31 cellular contexts compared by ENCODE assay signal in the genomic region with DNA sequence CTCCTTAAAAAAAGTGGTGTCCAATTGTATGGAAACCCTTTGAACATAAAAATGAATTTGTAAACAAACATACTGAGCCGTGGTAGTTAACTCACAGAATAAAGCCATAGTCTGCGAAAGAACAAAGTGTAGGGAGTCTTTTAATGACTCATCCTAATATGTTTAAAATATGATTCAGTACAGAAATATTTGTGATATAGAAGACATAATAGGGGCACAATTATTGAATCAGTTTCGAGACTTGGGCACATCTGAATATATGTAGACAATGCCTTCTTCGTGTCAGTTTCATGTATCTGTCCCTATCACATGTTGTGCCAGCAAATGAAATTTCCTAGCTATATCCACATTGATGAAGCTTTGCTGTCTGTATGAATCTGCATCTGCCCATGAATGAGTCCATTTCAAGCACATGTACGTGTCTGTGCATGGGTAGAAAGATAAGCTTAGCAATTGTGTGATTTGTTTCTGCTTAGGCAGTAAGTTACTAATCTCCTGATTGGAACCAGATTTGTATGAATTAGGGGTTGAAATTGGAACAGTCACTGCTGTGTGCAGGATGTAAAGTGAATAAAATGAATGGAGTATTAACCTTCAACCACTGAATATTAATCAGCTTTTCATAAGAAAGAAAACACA.
DNase-seq lines count a peak whose midpoint lies in the region; ATAC-seq, FAIRE-seq and TF ChIP-seq lines count a peak whose summit lies in the region.
"Had no signal": no experiment of that assay in that cellular context is flagged by ENCODE, and none has a peak within 500 bp of the region (broad histone marks: within the 10 kb centered on the region; RNA-seq: fewer than 3 reads in every experiment).

No MANE protein-coding gene starts in this region.

- H3K9me2 ChIP-seq in HCT116 (ENCODE audit: insufficient read depth) = no peaks in the 10 kb centered on the region

- TF ChIP-seq RAD21 in HCT116 (IDR thresholded peaks at IDR 0.05; ENCODE audit: low read depth) = no peak

- H3K27ac ChIP-seq in HCT116 (ENCODE audit: low read depth, low read length) (no peak overlapping the region), RWPE2 (ENCODE audit: poor library complexity, severe bottlenecking) (peak overlapping the region; percentile 62)
- H3K27ac ChIP-seq: prostate gland, suprapubic skin had no signal

- intact Hi-C loops in HCT116 (cut with micrococcal nuclease) = no loop called here

- no peak for TF ChIP-seq CTCF in HCT116 (IDR thresholded peaks at IDR 0.05 in 2 of 3, conservative IDR thresholded peaks at IDR 0.05 in 1 of 3; ENCODE audit: borderline replicate concordance in 1 of 3, insufficient read depth in 1 of 3, low read depth in 2 of 3, low read length in 2 of 3)
- TF ChIP-seq CTCF in RWPE2 (IDR thresholded peaks at IDR 0.05; ENCODE audit: poor library complexity, severe bottlenecking) = no peak
- no peak for TF ChIP-seq CTCF in cardiac fibroblast (IDR thresholded peaks at IDR 0.05; ENCODE audit: low read depth, low read length)

- peak overlapping the region; percentile 39 for H3K4me2 ChIP-seq in HCT116 (ENCODE audit: low read length)
- H3K4me2 ChIP-seq: GM23338 had no signal

- peaks cover 10 to 16% of the 10 kb centered on the region in 2 experiments for H3K4me1 ChIP-seq in HCT116 (ENCODE audit: control insufficient read depth in 1 of 2, insufficient read depth in 2 of 2, low read length in 2 of 2)
- H3K4me1 ChIP-seq in RWPE2 (ENCODE audit: insufficient read depth, poor library complexity, severe bottlenecking) = peaks cover 32% of the 10 kb centered on the region
- H3K4me1 ChIP-seq: prostate gland, suprapubic skin had no signal

- DNase-seq in HCT116 (ENCODE audit: low read depth, low spot score) (no peak), RWPE2 (ENCODE audit: low spot score) (no peak), cardiac fibroblast (ENCODE audit: low read depth in 2 of 2) (peak; percentile 3 to 26), foreskin melanocyte (peak; percentile 20), kidney glomerular epithelial cell (lab: John Stamatoyannopoulos, UW) (no peak), H54 (ENCODE audit: insufficient read length, low spot score) (no peak), Ammon's horn (ENCODE audit: low spot score) (no peak)
- DNase-seq: activated CD4-positive, alpha-beta T cell treated with anti-CD3 and anti-CD28 coated beads, Interleukin-2, amount 10 ng/mL, durations not matched to agents 24 days and 14 days; activated effector memory CD4-positive, alpha-beta T cell treated with anti-CD3 and anti-CD28 coated beads, Interleukin-2, amount 50 U/mL, for 16 hours; activated naive CD8-positive, alpha-beta T cell treated with anti-CD3 and anti-CD28 coated beads for 36 hours; activated T-cell treated with anti-CD3 and anti-CD28 coated beads, Interleukin-2, amount 50 U/mL, for 1 hour; erythroblast; islet precursor cell; midbrain; MM.1S; naive thymus-derived CD4-positive, alpha-beta T cell; NCI-H1417; NCI-H2081 treated with DMSO at 0.1 percent for 48 hours; NCI-H510A; nucleus accumbens; stimulated activated CD4-positive, alpha-beta T cell treated with anti-CD3 and anti-CD28 coated beads, Interleukin-15, amount 100 ng/mL, for 24 hours; stimulated activated naive CD4-positive, alpha-beta T cell; T-helper 9 cell had no signal

- FAIRE-seq in H54 (lab: Jason Lieb, UNC) = no peak
- FAIRE-seq: D721Med, GM12892, K562 had no signal

- H3K9me3 ChIP-seq in HCT116 (ENCODE audit: control insufficient read depth in 1 of 2, insufficient read depth in 1 of 2, low read depth in 1 of 2, low read length in 2 of 2) (no peaks in the 10 kb centered on the region), RWPE2 (ENCODE audit: severe bottlenecking) (no peaks in the 10 kb centered on the region)
- H3K9me3 ChIP-seq: prostate gland, suprapubic skin had no signal

- no peaks in the 10 kb centered on the region for H4K20me1 ChIP-seq in HCT116 (ENCODE audit: insufficient read depth)

- no peaks in the 10 kb centered on the region for H3K36me3 ChIP-seq in HCT116 (ENCODE audit: control insufficient read depth in 1 of 2, insufficient read depth in 2 of 2, low read length in 2 of 2)
- no peaks in the 10 kb centered on the region for H3K36me3 ChIP-seq in RWPE2 (ENCODE audit: low read depth)
- H3K36me3 ChIP-seq: prostate gland, suprapubic skin had no signal

- H3K27me3 ChIP-seq in HCT116 (ENCODE audit: insufficient read depth, low read length) (no peaks in the 10 kb centered on the region), RWPE2 (ENCODE audit: insufficient read depth, poor library complexity, severe bottlenecking) (no peaks in the 10 kb centered on the region)
- H3K27me3 ChIP-seq: suprapubic skin had no signal

- no peaks in the 10 kb centered on the region for H3K79me2 ChIP-seq in HCT116 (ENCODE audit: insufficient read depth, low read length)

- H3K9ac ChIP-seq in HCT116 (ENCODE audit: low read length) = 0 out of 2 replicates have a peak overlapping the region, but pooled peaks have one; percentile 0

- CTCF ChIA-PET in HCT116 (lab: Charles Lee) = no interaction called here

- RAD21 ChIA-PET in HCT116 (lab: Charles Lee; ENCODE audit: low non-redundant PET in 1 of 2, low total read pairs in 2 of 2, uncharacterized antibody in 2 of 2, unreplicated experiment in 2 of 2) = no interaction called here

- BruUV-seq in HCT116 (replicated peaks; lab: Mats Ljungman, UMichigan) = no TSS peak

- POLR2A ChIA-PET in HCT116 (lab: Charles Lee) = no interaction called here

- peak; percentile 75 for ATAC-seq in HCT116
- ATAC-seq in RWPE2 (ENCODE audit: low read depth) = peak; percentile 77
- ATAC-seq in GM19035 (IDR thresholded peaks at IDR 0.05; ENCODE audit: unreplicated experiment) = no peak
- ATAC-seq: GM23338; K562; naive thymus-derived CD4-positive, alpha-beta T cell; Right ventricle myocardium inferior had no signal

- peak overlapping the region; percentile 87 for H2AFZ ChIP-seq in HCT116 (ENCODE audit: low read depth, low read length, poor library complexity, severe bottlenecking)
- H2AFZ ChIP-seq: GM23338 had no signal

- H3K4me3 ChIP-seq in HCT116 (replicated peaks in 1 of 2; ENCODE audit: low read depth in 1 of 2, low read length in 2 of 2) (no peak overlapping the region), RWPE2 (ENCODE audit: severe bottlenecking) (no peak overlapping the region), cardiac fibroblast (replicated peaks in 1 of 2; ENCODE audit: low read depth in 2 of 2, low read length in 2 of 2) (no peak overlapping the region)
- H3K4me3 ChIP-seq: GM23338, K562, prostate gland, suprapubic skin had no signal

- TF ChIP-seq POLR2A in HCT116 (IDR thresholded peaks at IDR 0.05; ENCODE audit: borderline replicate concordance, extremely low read depth, insufficient read depth, insufficient read length) = no peak
- TF ChIP-seq POLR2A in H54 (IDR thresholded peaks at IDR 0.05; ENCODE audit: low read depth, low read length) = no peak

TF ChIP-seq in HCT116, 20 proteins besides CTCF, POLR2A, EP300 and RAD21:
- TF ChIP-seq FOSL1 (IDR thresholded peaks at IDR 0.05; ENCODE audit: low read depth) (peak; percentile 64), TCF7L2 (IDR thresholded peaks at IDR 0.05; ENCODE audit: borderline replicate concordance, extremely low read depth, insufficient read depth, insufficient read length) (peak; percentile 36), JUND (IDR thresholded peaks at IDR 0.05) (peak; percentile 45; the same call in 1 of the 2 replicates), CBX3 (IDR thresholded peaks at IDR 0.05; ENCODE audit: low read depth) (no peak)

Comparison
In these comparisons a context has a peak if more than half of its experiments do, and no peak if none do; other contexts are left out.
1. DNase-seq: peak in cardiac fibroblast (2 of 2) and foreskin melanocyte (single experiment); none in HCT116 (single experiment), RWPE2 (single experiment), kidney glomerular epithelial cell (single experiment), H54 (single experiment) and Ammon's horn (single experiment).